Comparison of ENCODE assay signal across 9 cellular contexts in the genomic region with DNA sequence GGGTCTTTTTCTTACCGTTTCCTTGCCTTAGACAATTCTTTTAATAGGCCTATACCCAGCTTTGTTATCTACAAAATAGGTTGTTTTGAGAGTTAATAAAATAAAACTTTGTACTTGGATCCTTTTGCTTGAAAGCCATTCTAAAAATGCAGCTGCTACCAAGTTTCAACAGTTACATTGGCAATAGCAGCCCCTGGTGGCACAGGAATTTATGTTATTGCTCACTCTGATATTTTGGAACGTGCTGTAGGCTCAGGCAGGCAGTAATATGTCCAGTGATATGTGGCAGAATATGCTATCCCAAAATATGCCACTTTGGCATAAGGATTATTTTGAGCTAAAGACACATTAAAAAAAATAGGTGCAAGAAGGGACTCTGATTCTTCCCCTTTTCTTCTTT.
DNase-seq lines count a peak whose midpoint lies in the region; ATAC-seq and TF ChIP-seq lines count a peak whose summit lies in the region.
"Had no signal": no experiment of that assay in that cellular context is flagged by ENCODE, and none has a peak within 500 bp of the region (broad histone marks: within the 10 kb centered on the region; RNA-seq: fewer than 3 reads in every experiment).

No MANE protein-coding gene starts in this region.

- no peak for ATAC-seq in activated CD4-positive, CD25-positive, alpha-beta regulatory T cell treated with anti-CD3 and anti-CD28 coated beads, Interleukin-2, amount 50 U/mL, for 24 hours
- no peak for ATAC-seq in HG03521 (IDR thresholded peaks at IDR 0.05; ENCODE audit: unreplicated experiment)

- TF ChIP-seq CTCF in AG04449 (IDR thresholded peaks at IDR 0.05; ENCODE audit: insufficient read depth, low read length, missing control alignments) (peak; percentile 52), fibroblast of pulmonary artery (IDR thresholded peaks at IDR 0.05; ENCODE audit: low read length, missing control alignments) (peak; percentile 59)

- POLR2A ChIA-PET in AG04449 (lab: Yijun Ruan, JAX): no interaction called here

- H3K4me3 ChIP-seq in AG04449 (ENCODE audit: low read depth, low read length) (no peak overlapping the region), fibroblast of pulmonary artery (replicated peaks; ENCODE audit: low read depth, low read length) (no peak overlapping the region)
- H3K4me3 ChIP-seq: SK-N-MC had no signal

- DNase-seq in AG04449 (ENCODE audit: low read depth, low spot score): no peak
- peak; percentile 53 for DNase-seq in ELR (ENCODE audit: low read depth)
- DNase-seq in OCI-M1 (lab: John Stamatoyannopoulos, UW): peak; percentile 68
- peak; percentile 43 for DNase-seq in fibroblast of pulmonary artery (ENCODE audit: low read depth)
- DNase-seq in ecto neural progenitor cell (ENCODE audit: low spot score): no peak
- no peak for DNase-seq in DMS153 treated with DMSO at 0.1 percent for 48 hours (lab: John Stamatoyannopoulos, UW; ENCODE audit: unreplicated experiment)

- CTCF ChIA-PET in AG04449 (lab: Yijun Ruan, JAX): interaction anchor here (0.7 to 1.9 kb wide), 4 partner anchors 9 to 764 kb away, joined by 3 to 4 read pairs (median 3); no protein-coding TSS in a partner anchor

Comparison
In these comparisons a context has a peak if more than half of its experiments do, and no peak if none do; other contexts are left out.
1. DNase-seq: peak in ELR (single experiment), OCI-M1 (single experiment) and fibroblast of pulmonary artery (single experiment); none in AG04449 (single experiment), ecto neural progenitor cell (single experiment) and DMS153 treated with DMSO at 0.1 percent for 48 hours (single experiment).